Comparison of ENCODE assay signal across 14 cellular contexts in the genomic region with DNA sequence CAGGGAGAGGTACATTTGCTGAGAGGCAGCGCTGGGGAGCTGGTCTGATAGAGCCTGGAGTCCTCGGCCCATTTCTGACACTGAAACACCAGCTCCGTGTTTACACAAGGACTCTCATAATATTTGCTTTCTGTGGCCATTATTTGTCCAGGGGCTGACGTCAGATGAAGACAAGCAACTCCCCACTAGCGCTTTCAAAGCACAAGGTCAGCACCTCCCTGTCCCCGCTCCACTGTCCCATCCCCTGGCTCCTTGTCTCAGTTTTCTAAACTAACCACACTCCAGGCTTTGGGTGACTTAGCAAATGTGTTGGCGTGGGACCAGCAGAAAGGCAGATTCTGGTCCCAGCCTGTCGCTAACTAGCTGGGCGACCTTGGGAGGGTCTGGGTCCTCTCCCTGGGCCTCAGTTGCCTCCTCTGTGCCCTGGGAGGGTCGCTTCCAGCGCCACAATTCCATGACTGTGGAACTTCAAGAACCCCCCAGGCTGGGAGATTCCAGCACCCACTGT. TPM values are rescaled to one million over a fixed set of nuclear protein-coding genes. Genes with fewer than 3 reads are reported as not detected.
A peak's percentile ranks its signal among the peaks of the same experiment; 100 is the strongest.
DNase-seq lines count a peak whose midpoint lies in the region; ATAC-seq and TF ChIP-seq lines count a peak whose summit lies in the region.
"Had no signal": no experiment of that assay in that cellular context is flagged by ENCODE, and none has a peak within 500 bp of the region (broad histone marks: within the 10 kb centered on the region; RNA-seq: fewer than 3 reads in every experiment).

No MANE protein-coding gene starts in this region.

- H3K27ac Mint-ChIP-seq in neural progenitor cell (peak overlapping the region; percentile 29), glutamatergic neuron (ENCODE audit: unreplicated experiment) (no peak overlapping the region), natural killer cell (no peak overlapping the region)
- no peak overlapping the region for H3K27ac Mint-ChIP-seq in activated T-helper 17 cell treated with anti-CD3 and anti-CD28 coated beads, Interleukin-2, amount 50 U/mL, for 72 hours
- H3K27ac Mint-ChIP-seq: activated B cell treated with CpG ODN at 0.5 μM for 24 hours had no signal

- H3K4me3 Mint-ChIP-seq in neural progenitor cell, result no peak overlapping the region
- H3K4me3 Mint-ChIP-seq in glutamatergic neuron (ENCODE audit: unreplicated experiment), result no peak overlapping the region
- no peak overlapping the region for H3K4me3 Mint-ChIP-seq in activated T-helper 17 cell treated with anti-CD3 and anti-CD28 coated beads, Interleukin-2, amount 50 U/mL, for 72 hours
- no peak overlapping the region for H3K4me3 Mint-ChIP-seq in natural killer cell
- H3K4me3 Mint-ChIP-seq: activated B cell treated with CpG ODN at 0.5 μM for 24 hours had no signal

- H3F3A ChIP-seq in neural progenitor cell (ENCODE audit: low read depth), result no peaks in the 10 kb centered on the region

- peaks cover 19% of the 10 kb centered on the region for H3K27me3 Mint-ChIP-seq in neural progenitor cell (ENCODE audit: insufficient read depth, low read depth)
- H3K27me3 Mint-ChIP-seq in glutamatergic neuron (ENCODE audit: unreplicated experiment), result no peaks in the 10 kb centered on the region
- peaks cover 16% of the 10 kb centered on the region for H3K27me3 Mint-ChIP-seq in activated T-helper 17 cell treated with anti-CD3 and anti-CD28 coated beads, Interleukin-2, amount 50 U/mL, for 72 hours
- peaks cover 14 to 22% of the 10 kb centered on the region in 2 donors for H3K27me3 Mint-ChIP-seq in natural killer cell (ENCODE audit: low read depth in 2 of 2)

- no peaks in the 10 kb centered on the region for H4K20me1 ChIP-seq in neural progenitor cell (ENCODE audit: low read depth)

- no peaks in the 10 kb centered on the region for H3K4me1 ChIP-seq in neural progenitor cell

- intact Hi-C loops in natural killer cell (cut with micrococcal nuclease), result loop anchor here (10.0 kb wide), 1 partner anchor 309 kb away; no protein-coding TSS in a partner anchor

- H3K36me3 Mint-ChIP-seq in neural progenitor cell (no peaks in the 10 kb centered on the region), glutamatergic neuron (ENCODE audit: unreplicated experiment) (peaks cover 4% of the 10 kb centered on the region), natural killer cell (no peaks in the 10 kb centered on the region)
- H3K36me3 Mint-ChIP-seq in activated T-helper 17 cell treated with anti-CD3 and anti-CD28 coated beads, Interleukin-2, amount 50 U/mL, for 72 hours (ENCODE audit: low read depth), result no peaks in the 10 kb centered on the region

- peak; percentile 99 for DNase-seq in DMS53 (lab: John Stamatoyannopoulos, UW)
- DNase-seq in NCI-H2196 (lab: John Stamatoyannopoulos, UW; ENCODE audit: unreplicated experiment), result peak; percentile 82
- DNase-seq in dermis blood vessel endothelial cell, result peak; percentile 5
- DNase-seq in neural progenitor cell (ENCODE audit: low spot score), result no peak
- DNase-seq in glutamatergic neuron, result no peak
- no peak for DNase-seq in natural killer cell
- DNase-seq in stimulated activated naive CD4-positive, alpha-beta T cell treated with Interleukin-2 at 50 U/mL for 16 hours (lab: John Stamatoyannopoulos, UW), result no peak
- DNase-seq: activated B cell treated with CpG ODN at 0.5 μM for 24 hours; activated effector memory CD4-positive, alpha-beta T cell treated with anti-CD3 and anti-CD28 coated beads, Interleukin-2, amount 50 U/mL, for 16 hours; dorsolateral prefrontal cortex; heart right ventricle; Karpas-422 had no signal

- no peak overlapping the region for H3K9ac ChIP-seq in neural progenitor cell

- no peak overlapping the region for H3K27ac ChIP-seq in neural progenitor cell
- H3K27ac ChIP-seq: dorsolateral prefrontal cortex, heart right ventricle, neutrophil had no signal

- H3K9me3 ChIP-seq in neural progenitor cell (ENCODE audit: low read depth), result no peaks in the 10 kb centered on the region
- H3K9me3 ChIP-seq: heart right ventricle, neutrophil had no signal

- no peaks in the 10 kb centered on the region for H3K79me2 ChIP-seq in neural progenitor cell (ENCODE audit: low read depth)

- H3K4me1 Mint-ChIP-seq in neural progenitor cell, result peaks cover 42% of the 10 kb centered on the region
- peaks cover 2% of the 10 kb centered on the region for H3K4me1 Mint-ChIP-seq in glutamatergic neuron (ENCODE audit: low read depth, unreplicated experiment)
- no peaks in the 10 kb centered on the region for H3K4me1 Mint-ChIP-seq in activated T-helper 17 cell treated with anti-CD3 and anti-CD28 coated beads, Interleukin-2, amount 50 U/mL, for 72 hours
- no peaks in the 10 kb centered on the region for H3K4me1 Mint-ChIP-seq in natural killer cell

- no peaks in the 10 kb centered on the region for H3K36me3 ChIP-seq in neural progenitor cell
- H3K36me3 ChIP-seq: heart right ventricle, neutrophil had no signal

- H3K4me3 ChIP-seq in neural progenitor cell, result no peak overlapping the region
- H3K4me3 ChIP-seq: dorsolateral prefrontal cortex, heart right ventricle had no signal

- no peak overlapping the region for H2AFZ ChIP-seq in neural progenitor cell (replicated peaks)

- peaks cover under 1% of the 10 kb centered on the region for H3K27me3 ChIP-seq in neural progenitor cell

- H3K4me2 ChIP-seq in neural progenitor cell, result no peak overlapping the region

- no peak for ATAC-seq in activated T-helper 17 cell treated with anti-CD3 and anti-CD28 coated beads, Interleukin-2, amount 50 U/mL, for 72 hours (replicated peaks)
- no peak for ATAC-seq in natural killer cell
- ATAC-seq: heart right ventricle had no signal

- peaks cover 3% of the 10 kb centered on the region for H3K9me3 Mint-ChIP-seq in neural progenitor cell
- peaks cover 4% of the 10 kb centered on the region for H3K9me3 Mint-ChIP-seq in glutamatergic neuron (ENCODE audit: unreplicated experiment)
- H3K9me3 Mint-ChIP-seq in activated T-helper 17 cell treated with anti-CD3 and anti-CD28 coated beads, Interleukin-2, amount 50 U/mL, for 72 hours, result no peaks in the 10 kb centered on the region
- no peaks in the 10 kb centered on the region for H3K9me3 Mint-ChIP-seq in natural killer cell

- TF ChIP-seq CTCF in neural progenitor cell (IDR thresholded peaks at IDR 0.05), result no peak
- no peak for TF ChIP-seq CTCF in glutamatergic neuron (IDR thresholded peaks at IDR 0.05; ENCODE audit: partially characterized antibody, unreplicated experiment)
- no peak for TF ChIP-seq CTCF in natural killer cell (IDR thresholded peaks at IDR 0.05)

RNA-seq across cellular contexts. Expression of a gene that starts 37.4 kb away (rescaled TPM):
- total RNA-seq in dermis blood vessel endothelial cell, result 12.8 and 13.6 TPM in 2 replicates
- total RNA-seq in neural progenitor cell (ENCODE audit: low replicate concordance), result 14.9 and 15.7 TPM in 2 replicates
- total RNA-seq in glutamatergic neuron (ENCODE audit: unreplicated experiment), result 25.7 TPM
- 10 to 100 TPM; 20.4 to 21.4 TPM for total RNA-seq in activated T-helper 17 cell treated with anti-CD3 and anti-CD28 coated beads, Interleukin-2, amount 50 U/mL, for 72 hours
- total RNA-seq in natural killer cell, result 10 to 100 TPM; 32.9 to 37.6 (median 36.7) TPM

Comparison
In these comparisons a context has a peak if more than half of its experiments do, and no peak if none do; other contexts are left out.
1. DNase-seq: peak in DMS53 (single experiment), NCI-H2196 (single experiment) and dermis blood vessel endothelial cell (single experiment); none in neural progenitor cell (single experiment), glutamatergic neuron (single experiment), natural killer cell (single experiment) and stimulated activated naive CD4-positive, alpha-beta T cell treated with Interleukin-2 at 50 U/mL for 16 hours (single experiment).